Comparison of ENCODE assay signal across 13 cellular contexts in genomic region chr3:124266517-124266916, GRCh38.
DNase-seq lines count a peak whose midpoint lies in the region; ATAC-seq, FAIRE-seq and TF ChIP-seq lines count a peak whose summit lies in the region.
"Had no signal": no experiment of that assay in that cellular context is flagged by ENCODE, and none has a peak within 500 bp of the region (broad histone marks: within the 10 kb centered on the region; RNA-seq: fewer than 3 reads in every experiment).

No MANE protein-coding gene starts in this region.

- H3K4me3 Mint-ChIP-seq in MCF 10A (ENCODE audit: unreplicated experiment) = no peak overlapping the region
- no peak overlapping the region for H3K4me3 Mint-ChIP-seq in stimulated activated naive B cell treated with anti-CD40 and anti-IgM and Interleukin-4, amounts not matched to agents 10 μg/mL and 1 μg/mL and 100 μg/mL, for 72 hours
- H3K4me3 Mint-ChIP-seq: central memory CD8-positive, alpha-beta T cell; memory B cell had no signal

- H3K27ac ChIP-seq in mammary epithelial cell (ENCODE audit: insufficient read depth, low read depth, low read length) (no peak overlapping the region), endothelial cell of umbilical vein (ENCODE audit: insufficient read depth, low read depth, low read length) (no peak overlapping the region), stomach (peak overlapping the region in 3 of 5 donors; percentile 8 to 45 (median 41)), lower lobe of right lung (no peak overlapping the region)
- H3K27ac ChIP-seq: right lobe of liver had no signal

- BruUV-seq in MCF 10A (replicated peaks; lab: Mats Ljungman, UMichigan) (no TSS peak), mammary epithelial cell (replicated peaks; lab: Mats Ljungman, UMichigan) (no TSS peak), endothelial cell of umbilical vein (replicated peaks; lab: Mats Ljungman, UMichigan) (no TSS peak)

- TF ChIP-seq CTCF in MCF 10A (IDR thresholded peaks at IDR 0.05; ENCODE audit: unreplicated experiment) (no peak), mammary epithelial cell (conservative IDR thresholded peaks at IDR 0.05 in 1 of 2, IDR thresholded peaks at IDR 0.05 in 1 of 2; ENCODE audit: extremely low read depth in 1 of 2, insufficient read depth in 1 of 2, low read depth in 1 of 2, low read length in 2 of 2) (no peak), endothelial cell of umbilical vein (IDR thresholded peaks at IDR 0.05; ENCODE audit: extremely low read depth in 1 of 2, insufficient read depth in 1 of 2, low read depth in 1 of 2, low read length in 2 of 2) (no peak), stomach (IDR thresholded peaks at IDR 0.05) (no peak), lower lobe of right lung (IDR thresholded peaks at IDR 0.05) (no peak)

- H3K4me1 ChIP-seq in mammary epithelial cell (ENCODE audit: insufficient read depth, low read length) (peaks cover 21% of the 10 kb centered on the region), endothelial cell of umbilical vein (ENCODE audit: control insufficient read depth, extremely low read depth, insufficient read depth, low read length) (peaks cover 8% of the 10 kb centered on the region), stomach (peaks cover 0 to 35% (median 4%) of the 10 kb centered on the region in 4 donors), lower lobe of right lung (peaks cover 26% of the 10 kb centered on the region)
- H3K4me1 ChIP-seq: right lobe of liver had no signal

- WGBS in mammary epithelial cell (ENCODE audit: low coverage, missing lambda C conversion rate) = 14% methylated on average over 2 of the region's 2 CpGs
- WGBS in stomach, 5 donors = 30 to 51% (median 45%) methylated on average over 2 of the region's 2 CpGs

- no peaks in the 10 kb centered on the region for H3K36me3 Mint-ChIP-seq in MCF 10A (ENCODE audit: insufficient read depth, unreplicated experiment)
- H3K36me3 Mint-ChIP-seq in stimulated activated naive B cell treated with anti-CD40 and anti-IgM and Interleukin-4, amounts not matched to agents 10 μg/mL and 1 μg/mL and 100 μg/mL, for 72 hours = no peaks in the 10 kb centered on the region
- H3K36me3 Mint-ChIP-seq: memory B cell had no signal

- H3K9ac ChIP-seq in mammary epithelial cell (ENCODE audit: insufficient read depth, low read length) = no peak overlapping the region
- H3K9ac ChIP-seq in endothelial cell of umbilical vein (replicated peaks; ENCODE audit: extremely low read depth, insufficient read depth, low read length) = no peak overlapping the region

- no peaks in the 10 kb centered on the region for H3K36me3 ChIP-seq in mammary epithelial cell (ENCODE audit: insufficient read depth, low read length)
- no peaks in the 10 kb centered on the region for H3K36me3 ChIP-seq in endothelial cell of umbilical vein (ENCODE audit: control insufficient read depth in 2 of 2, extremely low read depth in 1 of 2, insufficient read depth in 2 of 2, low read length in 2 of 2)
- H3K36me3 ChIP-seq in stomach = no peaks in the 10 kb centered on the region
- H3K36me3 ChIP-seq in lower lobe of right lung = no peaks in the 10 kb centered on the region
- H3K36me3 ChIP-seq: right lobe of liver had no signal

- ATAC-seq in stimulated activated naive B cell treated with anti-CD40 and anti-IgM and Interleukin-4, amounts not matched to agents 10 μg/mL and 1 μg/mL and 100 μg/mL, for 72 hours (replicated peaks) = no peak
- no peak for ATAC-seq in lower lobe of right lung
- ATAC-seq: K562 had no signal

- H3K27me3 Mint-ChIP-seq in MCF 10A (ENCODE audit: insufficient read depth, unreplicated experiment) = no peaks in the 10 kb centered on the region
- H3K27me3 Mint-ChIP-seq in stimulated activated naive B cell treated with anti-CD40 and anti-IgM and Interleukin-4, amounts not matched to agents 10 μg/mL and 1 μg/mL and 100 μg/mL, for 72 hours = no peaks in the 10 kb centered on the region
- H3K27me3 Mint-ChIP-seq: central memory CD8-positive, alpha-beta T cell; memory B cell had no signal

- H3K27ac Mint-ChIP-seq in MCF 10A (ENCODE audit: low read depth, unreplicated experiment) = no peak overlapping the region
- no peak overlapping the region for H3K27ac Mint-ChIP-seq in stimulated activated naive B cell treated with anti-CD40 and anti-IgM and Interleukin-4, amounts not matched to agents 10 μg/mL and 1 μg/mL and 100 μg/mL, for 72 hours
- H3K27ac Mint-ChIP-seq: memory B cell had no signal

- FAIRE-seq in endothelial cell of umbilical vein (lab: Jason Lieb, UNC) = no peak
- FAIRE-seq in GM19239 (lab: Jason Lieb, UNC) = no peak
- FAIRE-seq: K562 had no signal

- no peaks in the 10 kb centered on the region for H3K9me3 Mint-ChIP-seq in MCF 10A (ENCODE audit: unreplicated experiment)
- peaks cover 0 to 2% of the 10 kb centered on the region in 2 donors for H3K9me3 Mint-ChIP-seq in stimulated activated naive B cell treated with anti-CD40 and anti-IgM and Interleukin-4, amounts not matched to agents 10 μg/mL and 1 μg/mL and 100 μg/mL, for 72 hours
- H3K9me3 Mint-ChIP-seq: central memory CD8-positive, alpha-beta T cell; memory B cell had no signal

- H3K4me1 Mint-ChIP-seq in MCF 10A (ENCODE audit: insufficient read depth, unreplicated experiment) = peaks cover 6% of the 10 kb centered on the region
- no peaks in the 10 kb centered on the region for H3K4me1 Mint-ChIP-seq in stimulated activated naive B cell treated with anti-CD40 and anti-IgM and Interleukin-4, amounts not matched to agents 10 μg/mL and 1 μg/mL and 100 μg/mL, for 72 hours
- H3K4me1 Mint-ChIP-seq: central memory CD8-positive, alpha-beta T cell; memory B cell had no signal

- dilution Hi-C loops in mammary epithelial cell (cut with HindIII; ENCODE audit: low sequenced_read_pairs) (no loop called here), endothelial cell of umbilical vein (cut with MboI; ENCODE audit: extremely low pct_ligation_motif_present, low sequenced_read_pairs) (no loop called here)

- H3K4me2 ChIP-seq in mammary epithelial cell (ENCODE audit: insufficient read depth, low read depth, low read length) (no peak overlapping the region), endothelial cell of umbilical vein (ENCODE audit: insufficient read depth, low read length) (no peak overlapping the region)

- CTCF ChIA-PET in MCF 10A (lab: Yijun Ruan, JAX) = no interaction called here
- CTCF ChIA-PET in mammary epithelial cell (lab: Charles Lee; ENCODE audit: low non-redundant PET) = no interaction called here
- CTCF ChIA-PET in endothelial cell of umbilical vein (lab: Charles Lee) = interaction anchor here (0.6 to 2.0 kb wide), 6 partner anchors 9 to 234 kb away, joined by 3 to 4 read pairs (median 3); partner anchors contain the start of gene KALRN

- POLR2A ChIA-PET in MCF 10A (lab: Yijun Ruan, JAX) = interaction anchor here (1.2 kb wide), 1 partner anchor 11 kb away, joined by 3 read pairs; no protein-coding TSS in a partner anchor
- POLR2A ChIA-PET in endothelial cell of umbilical vein (lab: Charles Lee) = interaction anchor here (0.5 kb wide), 1 partner anchor 234 kb away, joined by 4 read pairs; the partner anchor contains the start of gene KALRN

- H2AFZ ChIP-seq in mammary epithelial cell (ENCODE audit: low read depth, low read length) (no peak overlapping the region), endothelial cell of umbilical vein (ENCODE audit: low read depth, low read length) (no peak overlapping the region)

- intact Hi-C loops in MCF 10A (cut with micrococcal nuclease) = no loop called here
- intact Hi-C loops in mammary epithelial cell (cut with micrococcal nuclease) = no loop called here
- intact Hi-C loops in endothelial cell of umbilical vein (cut with micrococcal nuclease) = no loop called here
- intact Hi-C loops in stomach (cut with DNase I; ENCODE audit: low total_unique reads) = no loop called here
- intact Hi-C loops in lower lobe of right lung (cut with DNase I) = no loop called here

- TF ChIP-seq EP300 in stomach (IDR thresholded peaks at IDR 0.05) = no peak

- no peaks in the 10 kb centered on the region for H3K9me3 ChIP-seq in mammary epithelial cell (replicated peaks; ENCODE audit: insufficient read depth, low read length)
- H3K9me3 ChIP-seq in endothelial cell of umbilical vein (replicated peaks; ENCODE audit: control insufficient read depth, insufficient read depth, low read length) = no peaks in the 10 kb centered on the region
- no peaks in the 10 kb centered on the region for H3K9me3 ChIP-seq in stomach
- H3K9me3 ChIP-seq in lower lobe of right lung = no peaks in the 10 kb centered on the region
- H3K9me3 ChIP-seq: right lobe of liver had no signal

- H3K9me1 ChIP-seq in endothelial cell of umbilical vein (replicated peaks; ENCODE audit: control insufficient read depth, extremely low read depth, insufficient read depth, low read length) = no peaks in the 10 kb centered on the region

- DNase-seq in MCF 10A (ENCODE audit: unreplicated experiment) (peak; percentile 60), mammary epithelial cell (no peak), NCI-H345 (lab: John Stamatoyannopoulos, UW) (peak; percentile 96), endothelial cell of umbilical vein (ENCODE audit: low read depth, low spot score) (peak; percentile 67), stomach (no peak), lower lobe of right lung (no peak), GM19239 (ENCODE audit: insufficient read length, low spot score) (no peak)
- no peak for DNase-seq in stimulated activated naive B cell treated with anti-CD40 and anti-IgM and Interleukin-4, amounts not matched to agents 10 μg/mL and 1 μg/mL and 100 μg/mL, for 72 hours
- DNase-seq: glutamatergic neuron, right lobe of liver had no signal

- in situ Hi-C loops in mammary epithelial cell (cut with MboI; ENCODE audit: low sequenced_read_pairs in 2 of 2) = no loop called here

- H3K79me2 ChIP-seq in mammary epithelial cell (ENCODE audit: insufficient read depth, low read length) = no peaks in the 10 kb centered on the region
- H3K79me2 ChIP-seq in endothelial cell of umbilical vein (ENCODE audit: control insufficient read depth, insufficient read depth, low read length) = no peaks in the 10 kb centered on the region

- H4K20me1 ChIP-seq in mammary epithelial cell (ENCODE audit: insufficient read depth, low read length) (no peaks in the 10 kb centered on the region), endothelial cell of umbilical vein (replicated peaks; ENCODE audit: control insufficient read depth, extremely low read depth, insufficient read depth, low read length) (no peaks in the 10 kb centered on the region)

- TF ChIP-seq POLR2A in endothelial cell of umbilical vein (IDR thresholded peaks at IDR 0.05; ENCODE audit: low read depth, low read length) (no peak), stomach (IDR thresholded peaks at IDR 0.05) (no peak)

- no peaks in the 10 kb centered on the region for H3K27me3 ChIP-seq in mammary epithelial cell (ENCODE audit: insufficient read depth, low read length)
- H3K27me3 ChIP-seq in endothelial cell of umbilical vein (ENCODE audit: control insufficient read depth in 2 of 2, insufficient read depth in 2 of 2, low read length in 2 of 2) = no peaks in the 10 kb centered on the region
- no peaks in the 10 kb centered on the region for H3K27me3 ChIP-seq in stomach
- no peaks in the 10 kb centered on the region for H3K27me3 ChIP-seq in lower lobe of right lung (ENCODE audit: low read depth)
- H3K27me3 ChIP-seq: right lobe of liver had no signal

- H3K4me3 ChIP-seq in mammary epithelial cell (replicated peaks in 1 of 3; ENCODE audit: insufficient read depth in 1 of 3, low read depth in 2 of 3, low read length in 3 of 3) (no peak overlapping the region), endothelial cell of umbilical vein (replicated peaks in 1 of 3; ENCODE audit: insufficient read depth in 1 of 3, low read depth in 1 of 3, low read length in 3 of 3) (no peak overlapping the region), stomach (no peak overlapping the region), lower lobe of right lung (no peak overlapping the region)
- H3K4me3 ChIP-seq: K562, right lobe of liver had no signal

Comparison
In these comparisons a context has a peak if more than half of its experiments do, and no peak if none do; other contexts are left out.
1. DNase-seq: peak in MCF 10A (single experiment), NCI-H345 (single experiment) and endothelial cell of umbilical vein (single experiment); none in mammary epithelial cell (single experiment), stomach (single experiment), stimulated activated naive B cell treated with anti-CD40 and anti-IgM and Interleukin-4, amounts not matched to agents 10 μg/mL and 1 μg/mL and 100 μg/mL, for 72 hours (single experiment), lower lobe of right lung (single experiment) and GM19239 (single experiment).
2. H3K27ac ChIP-seq: peak in stomach (3 of 5); none in mammary epithelial cell (single experiment), endothelial cell of umbilical vein (single experiment) and lower lobe of right lung (single experiment).